14 cellular contexts compared by ENCODE assay signal in genomic region chr10:17256627-17257026, GRCh38.
"Had no signal": no experiment of that assay in that cellular context is flagged by ENCODE, and none has a peak within 500 bp of the region (broad histone marks: within the 10 kb centered on the region; RNA-seq: fewer than 3 reads in every experiment).

No MANE protein-coding gene starts in this region.

- H3K4me3 ChIP-seq: thyroid gland had no signal

- ATAC-seq: activated CD4-positive, CD25-positive, alpha-beta regulatory T cell treated with anti-CD3 and anti-CD28 coated beads, Interleukin-2, amount 50 U/mL, for 24 hours; activated T-cell treated with anti-CD3 and anti-CD28 coated beads, Interleukin-2, amount 50 U/mL, for 4 hours; left ventricle myocardium superior; naive thymus-derived CD4-positive, alpha-beta T cell had no signal

- H3K27me3 ChIP-seq: thyroid gland had no signal

- H3K9me3 ChIP-seq: thyroid gland had no signal

- DNase-seq: activated CD4-positive, alpha-beta T cell treated with anti-CD3 and anti-CD28 coated beads, Interleukin-2, amount 10 ng/mL, durations not matched to agents 7 days and 5 days; activated CD8-positive, alpha-beta memory T cell treated with anti-CD3 and anti-CD28 coated beads, Interleukin-2, amount 50 U/mL, for 4 hours; activated effector memory CD4-positive, alpha-beta T cell treated with Interleukin-2 at 50 U/mL for 16 hours; activated naive CD4-positive, alpha-beta T cell treated with anti-CD3 and anti-CD28 coated beads, Interleukin-2, amount 50 U/mL, for 16 hours; activated T-cell treated with anti-CD3 and anti-CD28 coated beads, Interleukin-2, amount 50 U/mL, for 4 hours; caudate nucleus; dorsolateral prefrontal cortex; left ventricle myocardium superior; naive thymus-derived CD4-positive, alpha-beta T cell; stimulated activated CD4-positive, alpha-beta T cell treated with anti-CD3 and anti-CD28 coated beads, Interleukin-12 subunit alpha, Interleukin-12 subunit beta, amount 100 ng/mL, for 4 hours; stimulated activated CD4-positive, alpha-beta T cell treated with anti-CD3 and anti-CD28 coated beads, Interleukin-2, amount 100 ng/mL, for 24 hours; stimulated activated naive CD4-positive, alpha-beta T cell treated with Interleukin-2 at 50 U/mL for 16 hours; thyroid gland had no signal

- H3K27ac ChIP-seq: dorsolateral prefrontal cortex, thyroid gland had no signal

- H3K36me3 ChIP-seq: thyroid gland had no signal
